Comparison of ENCODE assay signal across 1 cellular context in genomic region chr3:54079314-54079713, GRCh38.
TF ChIP-seq lines count a peak whose summit lies in the region.

No MANE protein-coding gene starts in this region.

TF ChIP-seq in GM23338, 12 proteins besides CTCF, POLR2A, EP300 and RAD21 (continued from another document):
- TF ChIP-seq, protein P1, sequence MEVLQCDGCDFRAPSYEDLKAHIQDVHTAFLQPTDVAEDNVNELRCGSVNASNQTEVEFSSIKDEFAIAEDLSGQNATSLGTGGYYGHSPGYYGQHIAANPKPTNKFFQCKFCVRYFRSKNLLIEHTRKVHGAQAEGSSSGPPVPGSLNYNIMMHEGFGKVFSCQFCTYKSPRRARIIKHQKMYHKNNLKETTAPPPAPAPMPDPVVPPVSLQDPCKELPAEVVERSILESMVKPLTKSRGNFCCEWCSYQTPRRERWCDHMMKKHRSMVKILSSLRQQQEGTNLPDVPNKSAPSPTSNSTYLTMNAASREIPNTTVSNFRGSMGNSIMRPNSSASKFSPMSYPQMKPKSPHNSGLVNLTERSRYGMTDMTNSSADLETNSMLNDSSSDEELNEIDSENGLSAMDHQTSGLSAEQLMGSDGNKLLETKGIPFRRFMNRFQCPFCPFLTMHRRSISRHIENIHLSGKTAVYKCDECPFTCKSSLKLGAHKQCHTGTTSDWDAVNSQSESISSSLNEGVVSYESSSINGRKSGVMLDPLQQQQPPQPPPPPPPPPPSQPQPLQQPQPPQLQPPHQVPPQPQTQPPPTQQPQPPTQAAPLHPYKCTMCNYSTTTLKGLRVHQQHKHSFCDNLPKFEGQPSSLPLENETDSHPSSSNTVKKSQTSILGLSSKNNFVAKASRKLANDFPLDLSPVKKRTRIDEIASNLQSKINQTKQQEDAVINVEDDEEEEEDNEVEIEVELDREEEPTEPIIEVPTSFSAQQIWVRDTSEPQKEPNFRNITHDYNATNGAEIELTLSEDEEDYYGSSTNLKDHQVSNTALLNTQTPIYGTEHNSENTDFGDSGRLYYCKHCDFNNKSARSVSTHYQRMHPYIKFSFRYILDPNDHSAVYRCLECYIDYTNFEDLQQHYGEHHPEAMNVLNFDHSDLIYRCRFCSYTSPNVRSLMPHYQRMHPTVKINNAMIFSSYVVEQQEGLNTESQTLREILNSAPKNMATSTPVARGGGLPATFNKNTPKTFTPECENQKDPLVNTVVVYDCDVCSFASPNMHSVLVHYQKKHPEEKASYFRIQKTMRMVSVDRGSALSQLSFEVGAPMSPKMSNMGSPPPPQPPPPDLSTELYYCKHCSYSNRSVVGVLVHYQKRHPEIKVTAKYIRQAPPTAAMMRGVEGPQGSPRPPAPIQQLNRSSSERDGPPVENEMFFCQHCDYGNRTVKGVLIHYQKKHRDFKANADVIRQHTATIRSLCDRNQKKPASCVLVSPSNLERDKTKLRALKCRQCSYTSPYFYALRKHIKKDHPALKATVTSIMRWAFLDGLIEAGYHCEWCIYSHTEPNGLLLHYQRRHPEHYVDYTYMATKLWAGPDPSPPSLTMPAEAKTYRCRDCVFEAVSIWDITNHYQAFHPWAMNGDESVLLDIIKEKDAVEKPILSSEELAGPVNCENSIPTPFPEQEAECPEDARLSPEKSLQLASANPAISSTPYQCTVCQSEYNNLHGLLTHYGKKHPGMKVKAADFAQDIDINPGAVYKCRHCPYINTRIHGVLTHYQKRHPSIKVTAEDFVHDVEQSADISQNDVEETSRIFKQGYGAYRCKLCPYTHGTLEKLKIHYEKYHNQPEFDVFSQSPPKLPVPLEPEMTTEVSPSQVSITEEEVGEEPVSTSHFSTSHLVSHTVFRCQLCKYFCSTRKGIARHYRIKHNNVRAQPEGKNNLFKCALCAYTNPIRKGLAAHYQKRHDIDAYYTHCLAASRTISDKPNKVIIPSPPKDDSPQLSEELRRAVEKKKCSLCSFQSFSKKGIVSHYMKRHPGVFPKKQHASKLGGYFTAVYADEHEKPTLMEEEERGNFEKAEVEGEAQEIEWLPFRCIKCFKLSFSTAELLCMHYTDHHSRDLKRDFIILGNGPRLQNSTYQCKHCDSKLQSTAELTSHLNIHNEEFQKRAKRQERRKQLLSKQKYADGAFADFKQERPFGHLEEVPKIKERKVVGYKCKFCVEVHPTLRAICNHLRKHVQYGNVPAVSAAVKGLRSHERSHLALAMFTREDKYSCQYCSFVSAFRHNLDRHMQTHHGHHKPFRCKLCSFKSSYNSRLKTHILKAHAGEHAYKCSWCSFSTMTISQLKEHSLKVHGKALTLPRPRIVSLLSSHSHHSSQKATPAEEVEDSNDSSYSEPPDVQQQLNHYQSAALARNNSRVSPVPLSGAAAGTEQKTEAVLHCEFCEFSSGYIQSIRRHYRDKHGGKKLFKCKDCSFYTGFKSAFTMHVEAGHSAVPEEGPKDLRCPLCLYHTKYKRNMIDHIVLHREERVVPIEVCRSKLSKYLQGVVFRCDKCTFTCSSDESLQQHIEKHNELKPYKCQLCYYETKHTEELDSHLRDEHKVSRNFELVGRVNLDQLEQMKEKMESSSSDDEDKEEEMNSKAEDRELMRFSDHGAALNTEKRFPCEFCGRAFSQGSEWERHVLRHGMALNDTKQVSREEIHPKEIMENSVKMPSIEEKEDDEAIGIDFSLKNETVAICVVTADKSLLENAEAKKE (CRISPR knock-in tag; IDR thresholded peaks at IDR 0.05): peak; percentile 81
